In genomic region chr11:76666830-76667229, GRCh38 we compare ENCODE assay signal across 15 cellular contexts. TPM values are rescaled to one million over a fixed set of nuclear protein-coding genes. Genes with fewer than 3 reads are reported as not detected.
DNase-seq lines count a peak whose midpoint lies in the region; ATAC-seq and TF ChIP-seq lines count a peak whose summit lies in the region.
"Had no signal": no experiment of that assay in that cellular context is flagged by ENCODE, and none has a peak within 500 bp of the region (broad histone marks: within the 10 kb centered on the region; RNA-seq: fewer than 3 reads in every experiment).

No MANE protein-coding gene starts in this region.

- H3K4me1 ChIP-seq in BE2C = peaks cover 3% of the 10 kb centered on the region; the same call in 1 of the 2 replicates
- H3K4me1 ChIP-seq in gastroesophageal sphincter = peaks cover 0 to 39% (median 7%) of the 10 kb centered on the region in 3 donors
- H3K4me1 ChIP-seq in rectal smooth muscle tissue (ENCODE audit: control insufficient read depth, insufficient read depth, low read length) = no peaks in the 10 kb centered on the region

- peak overlapping the region in 3 of 4 donors; percentile 51 to 74 (median 54) for H3K27ac ChIP-seq in gastroesophageal sphincter
- H3K27ac ChIP-seq in rectal smooth muscle tissue (ENCODE audit: low read depth, low read length) = no peak overlapping the region
- H3K27ac ChIP-seq: VCaP had no signal

- TF ChIP-seq EP300 in gastroesophageal sphincter (IDR thresholded peaks at IDR 0.05) = no peak

- ATAC-seq in T-helper 17 cell (no peak), gastroesophageal sphincter (no peak), HG03159 (IDR thresholded peaks at IDR 0.05; ENCODE audit: unreplicated experiment) (no peak), GM18867 (IDR thresholded peaks at IDR 0.05; ENCODE audit: unreplicated experiment) (no peak)

- H3K36me3 Mint-ChIP-seq in T-helper 17 cell (ENCODE audit: low read depth) = peaks cover 5% of the 10 kb centered on the region

- TF ChIP-seq POLR2A in gastroesophageal sphincter (IDR thresholded peaks at IDR 0.05) = no peak

- no peak overlapping the region for H3K4me3 Mint-ChIP-seq in T-helper 17 cell
- H3K4me3 Mint-ChIP-seq: endodermal cell had no signal

- peaks cover 24% of the 10 kb centered on the region for H3K27me3 Mint-ChIP-seq in T-helper 17 cell

- no peak for TF ChIP-seq CTCF in BE2C (IDR thresholded peaks at IDR 0.05; ENCODE audit: low read depth, low read length)
- TF ChIP-seq CTCF in gastroesophageal sphincter (IDR thresholded peaks at IDR 0.05) = no peak

- peak overlapping the region; percentile 21 for H3K27ac Mint-ChIP-seq in T-helper 17 cell
- H3K27ac Mint-ChIP-seq: endodermal cell had no signal

- H3K4me3 ChIP-seq in BE2C (ENCODE audit: low read depth, low read length) (no peak overlapping the region), gastroesophageal sphincter (peak overlapping the region in 1 of 2 donors; percentile 68), rectal smooth muscle tissue (ENCODE audit: low read length) (peak overlapping the region; percentile 5)
- H3K4me3 ChIP-seq: SJSA1 had no signal

- DNase-seq in BE2C (peak; percentile 0), T-helper 17 cell (no peak), DMS 273 treated with DMSO at 0.1 percent for 48 hours (lab: John Stamatoyannopoulos, UW) (no peak), DMS153 (lab: John Stamatoyannopoulos, UW) (no peak)
- DNase-seq: activated CD8-positive, alpha-beta memory T cell treated with anti-CD3 and anti-CD28 coated beads, Interleukin-2, amount 50 U/mL, for 48 hours; Kasumi-1; NCI-H187; NCI-H748 treated with DMSO at 0.1 percent for 48 hours had no signal

- H3K36me3 ChIP-seq in BE2C = no peaks in the 10 kb centered on the region
- peaks cover 0 to 8% of the 10 kb centered on the region in 2 donors for H3K36me3 ChIP-seq in gastroesophageal sphincter
- H3K36me3 ChIP-seq in rectal smooth muscle tissue (ENCODE audit: control insufficient read depth, insufficient read depth, low read length) = no peaks in the 10 kb centered on the region
- H3K36me3 ChIP-seq: SJSA1 had no signal

- H3K27me3 ChIP-seq in BE2C = 0 out of 2 replicates have a peak, but pooled peaks cover 4% of the 10 kb centered on the region
- H3K27me3 ChIP-seq in gastroesophageal sphincter = peaks cover 28% of the 10 kb centered on the region
- H3K27me3 ChIP-seq in rectal smooth muscle tissue (ENCODE audit: control insufficient read depth, insufficient read depth, low read length) = peaks cover 2% of the 10 kb centered on the region
- H3K27me3 ChIP-seq: SJSA1 had no signal

- H3K9me3 ChIP-seq in BE2C (no peaks in the 10 kb centered on the region), T-helper 17 cell (ENCODE audit: control insufficient read depth, low read length, poor library complexity, severe bottlenecking) (no peaks in the 10 kb centered on the region), gastroesophageal sphincter (no peaks in the 10 kb centered on the region)
- H3K9me3 ChIP-seq: SJSA1 had no signal

- no peak overlapping the region for H3K9ac ChIP-seq in rectal smooth muscle tissue (ENCODE audit: low read length)

- peaks cover 47% of the 10 kb centered on the region for H3K4me1 Mint-ChIP-seq in T-helper 17 cell

- WGBS in gastroesophageal sphincter (ENCODE audit: low coverage in 1 of 2), 2 donors = 69 to 81% methylated on average over 5 of the region's 5 CpGs

RNA-seq across cellular contexts. Expression of gene LRRC32, which starts 3.7 kb away (rescaled TPM):
- 0.73 TPM for polyA plus RNA-seq in BE2C (2012; ENCODE audit: insufficient read depth, insufficient read length, low read depth)
- total RNA-seq in T-helper 17 cell (10 to 100 TPM in 1 of 2 donors, 1 to 10 TPM in 1; 3.2 to 11.5 TPM), gastroesophageal sphincter (10 to 100 TPM; 22.7 to 37.6 (median 31.1) TPM)
